8 cellular contexts compared by ENCODE assay signal in genomic region chr5:174045470-174046025, GRCh38. TPM values are rescaled to one million over a fixed set of nuclear protein-coding genes. Genes with fewer than 3 reads are reported as not detected.
A peak's percentile ranks its signal among the peaks of the same experiment; 100 is the strongest.
DNase-seq lines count a peak whose midpoint lies in the region; ATAC-seq, FAIRE-seq and TF ChIP-seq lines count a peak whose summit lies in the region.

NSG2 (plus strand) TSS chr5:174045706; CDS start chr5:174046756, 1,050 bp downstream.

- no peak within 1 kb of the TSS for H2AFZ ChIP-seq in MM.1S (ENCODE audit: low read length)

- no peaks in the 10 kb centered on the region for H3K9me2 ChIP-seq in MM.1S (replicated peaks; ENCODE audit: insufficient read depth, low read length)

- H3K27me3 ChIP-seq in MM.1S (replicated peaks; ENCODE audit: insufficient read depth, low read length) = no peaks in the 10 kb centered on the region

- no peaks in the 10 kb centered on the region for H3F3A ChIP-seq in MM.1S (ENCODE audit: insufficient read depth, low read length)

- no peaks in the 10 kb centered on the region for H3K36me3 Mint-ChIP-seq in activated CD4-positive, alpha-beta T cell treated with anti-CD3 and anti-CD28 coated beads for 36 hours (ENCODE audit: low read depth)

- no peak within 1 kb of the TSS for H3K27ac ChIP-seq in MM.1S (ENCODE audit: low read length)
- peak within 1 kb of the TSS; percentile 69 for H3K27ac ChIP-seq in caudate nucleus (ENCODE audit: low read depth, low read length)
- H3K27ac ChIP-seq in kidney (ENCODE audit: low read depth in 2 of 2, low read length in 2 of 2) = no peak within 1 kb of the TSS

- H3K4me1 Mint-ChIP-seq in activated CD4-positive, alpha-beta T cell treated with anti-CD3 and anti-CD28 coated beads for 36 hours = no peaks in the 10 kb centered on the region

- no peaks in the 10 kb centered on the region for H3K9me3 Mint-ChIP-seq in activated CD4-positive, alpha-beta T cell treated with anti-CD3 and anti-CD28 coated beads for 36 hours (ENCODE audit: low read depth)

- intact Hi-C loops in activated CD4-positive, alpha-beta T cell treated with anti-CD3 and anti-CD28 coated beads for 36 hours (cut with DNase I, micrococcal nuclease) = loop anchor here (1.0 to 10.0 kb wide), 2 partner anchors 267 to 269 kb away; no protein-coding TSS in a partner anchor
- intact Hi-C loops in kidney (cut with DNase I) = no loop called here

- no peak within 1 kb of the TSS for H3K9ac ChIP-seq in MM.1S (ENCODE audit: low read length)
- H3K9ac ChIP-seq in kidney (ENCODE audit: low read length in 2 of 2) = no peak within 1 kb of the TSS

- POLR2A ChIA-PET in activated CD4-positive, alpha-beta T cell treated with anti-CD3 and anti-CD28 coated beads for 36 hours (lab: Charles Lee) = no interaction called here

- no peak within 1 kb of the TSS for H3K4me2 ChIP-seq in MM.1S (ENCODE audit: low read depth, low read length)

- H3K79me2 ChIP-seq in MM.1S (ENCODE audit: low read length) = no peaks in the 10 kb centered on the region

- H3K4me1 ChIP-seq in MM.1S (ENCODE audit: low read length) = no peaks in the 10 kb centered on the region
- no peaks in the 10 kb centered on the region for H3K4me1 ChIP-seq in kidney (ENCODE audit: control insufficient read depth in 1 of 2, insufficient read depth in 1 of 2, low read depth in 1 of 2, low read length in 2 of 2)

- peaks cover 34% of the 10 kb centered on the region for H3K27me3 Mint-ChIP-seq in activated CD4-positive, alpha-beta T cell treated with anti-CD3 and anti-CD28 coated beads for 36 hours

- no peak within 1 kb of the TSS for H3K27ac Mint-ChIP-seq in activated CD4-positive, alpha-beta T cell treated with anti-CD3 and anti-CD28 coated beads for 36 hours

- H3K36me3 ChIP-seq in MM.1S (replicated peaks; ENCODE audit: insufficient read depth, low read length) (no peaks in the 10 kb centered on the region), kidney (ENCODE audit: control insufficient read depth in 1 of 2, insufficient read depth in 2 of 2, low read length in 2 of 2) (no peaks in the 10 kb centered on the region)

- peak; percentile 72 for DNase-seq in activated CD4-positive, alpha-beta T cell treated with anti-CD3 and anti-CD28 coated beads for 36 hours
- DNase-seq in activated CD4-positive, alpha-beta T cell treated with anti-CD3 and anti-CD28 coated beads for 4 hours = no peak
- DNase-seq in HCEC 1CT (peak; percentile 16), MM.1S (peak; percentile 96), RCC 7860 (ENCODE audit: low spot score) (peak; percentile 60), caudate nucleus (lab: John Stamatoyannopoulos, UW) (peak in 60 of 61 donors; percentile 3 to 97 (median 85)), kidney (peak; percentile 88)
- DNase-seq in stimulated activated CD8-positive, alpha-beta memory T cell treated with anti-CD3 and anti-CD28 coated beads, Interleukin-15, amount 100 ng/mL, for 48 hours (ENCODE audit: low read depth in 2 of 2) = peak; percentile 8 to 16

- H3K9me3 ChIP-seq in MM.1S (replicated peaks; ENCODE audit: insufficient read depth, low read length) (no peaks in the 10 kb centered on the region), kidney (ENCODE audit: control insufficient read depth in 1 of 2, low read length in 2 of 2) (no peaks in the 10 kb centered on the region)

- TF ChIP-seq CTCF in MM.1S (IDR thresholded peaks at IDR 0.05; ENCODE audit: low read length) (peak; percentile 97), kidney (IDR thresholded peaks at IDR 0.05; ENCODE audit: borderline replicate concordance, extremely low read depth, insufficient read depth) (peak; percentile 64)

- no peak within 1 kb of the TSS for H3K4me3 Mint-ChIP-seq in activated CD4-positive, alpha-beta T cell treated with anti-CD3 and anti-CD28 coated beads for 36 hours

- FAIRE-seq in RCC 7860 (lab: Jason Lieb, UNC) (no peak), kidney (lab: Jason Lieb, UNC) (no peak)

- H3K4me3 ChIP-seq in MM.1S (ENCODE audit: low read length) (no peak within 1 kb of the TSS), kidney (ENCODE audit: low read length in 2 of 2) (no peak within 1 kb of the TSS)

- ATAC-seq in activated CD4-positive, alpha-beta T cell treated with anti-CD3 and anti-CD28 coated beads for 36 hours = peak; percentile 84

- CTCF ChIA-PET in activated CD4-positive, alpha-beta T cell treated with anti-CD3 and anti-CD28 coated beads for 36 hours (lab: Charles Lee) = interaction anchor here (0.7 to 1.8 kb wide), 2 partner anchors 249 to 266 kb away, joined by 3 to 9 read pairs; no protein-coding TSS in a partner anchor

- no peaks in the 10 kb centered on the region for H4K20me1 ChIP-seq in MM.1S (ENCODE audit: insufficient read depth, low read length)

RNA-seq across cellular contexts. Expression of gene NSG2, which starts in this region (rescaled TPM):
- not detected for total RNA-seq in activated CD4-positive, alpha-beta T cell treated with anti-CD3 and anti-CD28 coated beads for 36 hours
- total RNA-seq in kidney = not detected
- 0.41 TPM for polyA plus RNA-seq in kidney (ENCODE audit: insufficient read depth, low read depth, low replicate concordance)

Comparison
In these comparisons a context has a peak if more than half of its experiments do, and no peak if none do; other contexts are left out.
1. Peak in DNase-seq and ATAC-seq in activated CD4-positive, alpha-beta T cell treated with anti-CD3 and anti-CD28 coated beads for 36 hours; RNA of the gene not detected or under 1 TPM.
2. Peak in DNase-seq in kidney; RNA of the gene not detected or under 1 TPM.
3. DNase-seq: peak in HCEC 1CT (single experiment), MM.1S (single experiment), RCC 7860 (single experiment), caudate nucleus (60 of 61) and stimulated activated CD8-positive, alpha-beta memory T cell treated with anti-CD3 and anti-CD28 coated beads, Interleukin-15, amount 100 ng/mL, for 48 hours (2 of 2); none in activated CD4-positive, alpha-beta T cell treated with anti-CD3 and anti-CD28 coated beads for 4 hours (0 of 2).